10 cellular contexts compared by ENCODE assay signal in genomic region chr15:34335176-34335575, GRCh38. TPM values are rescaled to one million over a fixed set of nuclear protein-coding genes. Genes with fewer than 3 reads are reported as not detected.
DNase-seq lines count a peak whose midpoint lies in the region; ATAC-seq and TF ChIP-seq lines count a peak whose summit lies in the region.
"Had no signal": no experiment of that assay in that cellular context is flagged by ENCODE, and none has a peak within 500 bp of the region (broad histone marks: within the 10 kb centered on the region; RNA-seq: fewer than 3 reads in every experiment).

No MANE protein-coding gene starts in this region.

- H3K27me3 ChIP-seq in ACC112 (ENCODE audit: insufficient read depth, low read length), result no peaks in the 10 kb centered on the region
- no peaks in the 10 kb centered on the region for H3K27me3 ChIP-seq in HL-60 (ENCODE audit: insufficient read depth, poor library complexity, severe bottlenecking)

- peak in 1 of 2 experiments; percentile 61 for DNase-seq in HL-60 (ENCODE audit: low read depth in 1 of 2, low spot score in 1 of 2)
- DNase-seq in activated naive CD8-positive, alpha-beta T cell treated with anti-CD3 and anti-CD28 coated beads for 36 hours, result no peak
- DNase-seq in memory B cell (ENCODE audit: low spot score in 2 of 2), result no peak
- DNase-seq in OCI-M2 (lab: John Stamatoyannopoulos, UW; ENCODE audit: unreplicated experiment), result no peak
- no peak for DNase-seq in NCI-H526 treated with DMSO at 0.1 percent for 48 hours (lab: John Stamatoyannopoulos, UW)
- DNase-seq: mucosa of descending colon, NCI-H226 had no signal

- H3K27ac ChIP-seq in ACC112 (ENCODE audit: low read depth, low read length) (peak overlapping the region; percentile 90), HL-60 (replicated peaks) (peak overlapping the region; percentile 90)

- H3K27ac Mint-ChIP-seq in activated naive CD8-positive, alpha-beta T cell treated with anti-CD3 and anti-CD28 coated beads for 36 hours, result peak overlapping the region; percentile 90
- H3K27ac Mint-ChIP-seq in memory B cell, result peak overlapping the region; percentile 98

- peak overlapping the region; percentile 96 for H3K4me3 Mint-ChIP-seq in activated naive CD8-positive, alpha-beta T cell treated with anti-CD3 and anti-CD28 coated beads for 36 hours
- peak overlapping the region; percentile 99 for H3K4me3 Mint-ChIP-seq in memory B cell

- H3K36me3 ChIP-seq in ACC112 (ENCODE audit: insufficient read depth, low read length), result peaks cover 5% of the 10 kb centered on the region; the same call in 1 of the 2 replicates

- TF ChIP-seq CTCF in HL-60 (IDR thresholded peaks at IDR 0.05; ENCODE audit: insufficient read depth, low read length), result no peak

- peak overlapping the region; percentile 96 for H2AFZ ChIP-seq in ACC112 (ENCODE audit: low read length, unreplicated experiment)

- H3K9me3 Mint-ChIP-seq in activated naive CD8-positive, alpha-beta T cell treated with anti-CD3 and anti-CD28 coated beads for 36 hours, result no peaks in the 10 kb centered on the region
- H3K9me3 Mint-ChIP-seq in memory B cell, result no peaks in the 10 kb centered on the region

- H3K36me3 Mint-ChIP-seq in activated naive CD8-positive, alpha-beta T cell treated with anti-CD3 and anti-CD28 coated beads for 36 hours, result peaks cover 26% of the 10 kb centered on the region
- peaks cover 4% of the 10 kb centered on the region for H3K36me3 Mint-ChIP-seq in memory B cell

- H3K4me3 ChIP-seq in ACC112 (ENCODE audit: low read depth, low read length), result peak overlapping the region; percentile 87
- peak overlapping the region; percentile 26 for H3K4me3 ChIP-seq in HL-60 (replicated peaks; ENCODE audit: insufficient read depth, low read length)
- H3K4me3 ChIP-seq: mucosa of descending colon had no signal

- peaks cover 38% of the 10 kb centered on the region for H3K79me2 ChIP-seq in ACC112 (ENCODE audit: control insufficient read depth, insufficient read depth, low read length, unreplicated experiment)

- ATAC-seq in memory B cell (ENCODE audit: low read depth) (no peak), HG02981 (IDR thresholded peaks at IDR 0.05; ENCODE audit: unreplicated experiment) (no peak), HG03432 (IDR thresholded peaks at IDR 0.05; ENCODE audit: unreplicated experiment) (no peak)
- ATAC-seq: mucosa of descending colon had no signal

- H3K4me1 Mint-ChIP-seq in activated naive CD8-positive, alpha-beta T cell treated with anti-CD3 and anti-CD28 coated beads for 36 hours, result peaks cover 67% of the 10 kb centered on the region
- H3K4me1 Mint-ChIP-seq in memory B cell, result peaks cover 28% of the 10 kb centered on the region

- H3K4me1 ChIP-seq in ACC112 (ENCODE audit: control insufficient read depth, insufficient read depth, low read length, unreplicated experiment), result peaks cover 50% of the 10 kb centered on the region

- H3K27me3 Mint-ChIP-seq in activated naive CD8-positive, alpha-beta T cell treated with anti-CD3 and anti-CD28 coated beads for 36 hours, result no peaks in the 10 kb centered on the region
- H3K27me3 Mint-ChIP-seq in memory B cell, result no peaks in the 10 kb centered on the region

RNA-seq across cellular contexts. Expression of gene SLC12A6, which starts 2.4 kb away (rescaled TPM):
- total RNA-seq in activated naive CD8-positive, alpha-beta T cell treated with anti-CD3 and anti-CD28 coated beads for 36 hours, result 10 to 100 TPM; 19.2 to 20.1 TPM

RNA-seq across cellular contexts. Expression of gene NOP10, which starts 7.8 kb away (rescaled TPM):
- total RNA-seq in activated naive CD8-positive, alpha-beta T cell treated with anti-CD3 and anti-CD28 coated beads for 36 hours, result 100 to 1,000 TPM; 285 to 303 TPM

RNA-seq across cellular contexts. Expression of gene NUTM1, which starts 7.9 kb away (rescaled TPM):
- not detected for total RNA-seq in activated naive CD8-positive, alpha-beta T cell treated with anti-CD3 and anti-CD28 coated beads for 36 hours
- total RNA-seq: mucosa of descending colon had no signal

RNA-seq across cellular contexts. Expression of gene LPCAT4, which starts 31.8 kb away (rescaled TPM):
- total RNA-seq in activated naive CD8-positive, alpha-beta T cell treated with anti-CD3 and anti-CD28 coated beads for 36 hours, result 10 to 100 TPM; 49.8 to 49.9 TPM
